In the genomic region with DNA sequence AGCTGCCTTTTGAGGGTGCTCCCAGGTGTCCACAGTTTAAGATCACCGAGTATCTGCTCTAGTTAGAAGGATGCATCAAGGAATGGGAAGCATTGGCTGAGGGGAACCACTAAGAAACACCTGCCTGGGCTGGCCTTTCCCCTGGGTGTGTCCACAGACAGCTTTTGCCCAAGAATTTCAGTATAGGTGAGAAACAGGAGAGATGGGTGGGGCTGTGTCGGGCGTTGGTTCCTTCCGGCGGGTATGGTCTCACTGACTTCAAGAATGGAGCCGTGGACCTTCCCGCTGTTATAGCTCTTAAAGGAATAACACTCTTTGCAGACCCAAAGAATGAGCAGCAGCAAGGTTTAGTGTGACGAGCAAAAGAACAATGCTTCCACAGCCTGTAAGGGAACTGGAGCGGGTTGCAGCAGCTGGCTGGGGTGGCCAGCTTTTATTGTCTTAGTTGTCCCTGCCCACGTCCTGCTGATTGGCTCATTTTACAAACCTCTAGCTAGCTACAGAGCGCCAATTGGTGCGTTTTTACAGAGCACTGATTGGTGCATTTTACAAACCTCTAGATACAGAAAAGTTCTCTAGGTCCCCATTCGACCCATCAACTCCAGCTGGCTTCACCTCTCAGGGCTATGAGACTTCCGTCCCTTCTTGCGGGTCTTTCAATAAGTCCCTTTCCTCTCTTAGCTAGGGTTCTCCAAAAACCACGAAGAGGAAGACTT, we compare ENCODE assay signal across 8 cellular contexts. TPM values are rescaled to one million over a fixed set of nuclear protein-coding genes. Genes with fewer than 3 reads are reported as not detected.
A peak's percentile ranks its signal among the peaks of the same experiment; 100 is the strongest.
DNase-seq lines count a peak whose midpoint lies in the region; ATAC-seq, FAIRE-seq and TF ChIP-seq lines count a peak whose summit lies in the region.

No MANE protein-coding gene starts in this region.

- no peak for TF ChIP-seq RAD21 in A549 (conservative IDR thresholded peaks at IDR 0.05 in 1 of 2, IDR thresholded peaks at IDR 0.05 in 1 of 2)
- TF ChIP-seq RAD21 in SK-N-SH (IDR thresholded peaks at IDR 0.05; ENCODE audit: low read length) = no peak

- H4K20me1 ChIP-seq in SK-N-SH (ENCODE audit: insufficient read depth) = no peaks in the 10 kb centered on the region

- peaks cover 7 to 30% of the 10 kb centered on the region in 2 experiments for H3K36me3 ChIP-seq in SK-N-SH (replicated peaks in 1 of 2; ENCODE audit: control insufficient read depth in 1 of 2, insufficient read depth in 2 of 2, low read length in 1 of 2)

- no peaks in the 10 kb centered on the region for H3K36me3 Mint-ChIP-seq in natural killer cell treated with Interleukin-12 subunit alpha and Interleukin-12 subunit beta and Interleukin-15 and Interleukin-18, amount 100 ng/mL, for 72 hours

- no peak for FAIRE-seq in A549 (lab: Jason Lieb, UNC)

- peak in 1 of 2 experiments; percentile 5; a peak in 2 of 6 replicates for ATAC-seq in A549
- no peak for ATAC-seq in natural killer cell treated with Interleukin-12 subunit alpha and Interleukin-12 subunit beta and Interleukin-15 and Interleukin-18, amount 100 ng/mL, for 72 hours
- ATAC-seq in GM19452 (IDR thresholded peaks at IDR 0.05; ENCODE audit: unreplicated experiment) = no peak
- no peak for ATAC-seq in omental fat pad (ENCODE audit: low FRiP score)

- H3K27ac ChIP-seq in A549 (peak overlapping the region; percentile 96 to 98), SK-N-SH (ENCODE audit: low read depth in 2 of 2, low read length in 1 of 2) (peak overlapping the region; percentile 88 to 99), epithelial cell of prostate (peak overlapping the region; percentile 83)

- H3K9ac ChIP-seq in SK-N-SH = peak overlapping the region; percentile 81

- no peak for TF ChIP-seq EP300 in A549 (IDR thresholded peaks at IDR 0.05)
- no peak for TF ChIP-seq EP300 in SK-N-SH (IDR thresholded peaks at IDR 0.05; ENCODE audit: borderline replicate concordance in 1 of 2, low read depth in 1 of 2, low read length in 1 of 2)

- peak overlapping the region; percentile 72 for H2AFZ ChIP-seq in SK-N-SH (ENCODE audit: low read depth)

- peaks cover 30% of the 10 kb centered on the region for H3F3A ChIP-seq in SK-N-SH (replicated peaks; ENCODE audit: insufficient read depth)

- no peaks in the 10 kb centered on the region for H3K27me3 ChIP-seq in SK-N-SH (ENCODE audit: insufficient read depth)

- H3K4me1 Mint-ChIP-seq in natural killer cell treated with Interleukin-12 subunit alpha and Interleukin-12 subunit beta and Interleukin-15 and Interleukin-18, amount 100 ng/mL, for 72 hours (ENCODE audit: low read depth in 2 of 2) = peaks cover 13 to 21% of the 10 kb centered on the region in 2 donors

- POLR2A ChIA-PET in A549 (lab: Yijun Ruan, JAX) = interaction anchor here (0.6 to 6.0 kb wide), 16 partner anchors 8 to 1027 kb away, joined by 3 to 71 read pairs (median 6); a partner anchor contains a TSS
- POLR2A ChIA-PET in SK-N-SH (lab: Yijun Ruan, JAX) = interaction anchor here (0.8 to 4.9 kb wide), 15 partner anchors 9 to 523 kb away, joined by 3 to 84 read pairs (median 4); a partner anchor contains a TSS

- H3K79me2 ChIP-seq in SK-N-SH (ENCODE audit: insufficient read depth) = peaks cover 16% of the 10 kb centered on the region; the same call in 1 of the 2 replicates

- CTCF ChIA-PET in A549 (lab: Yijun Ruan, JAX) (interaction anchor here (0.6 to 10.5 kb wide), 19 partner anchors 9 to 774 kb away, joined by 3 to 145 read pairs (median 6); a partner anchor contains a TSS), SK-N-SH (lab: Yijun Ruan, JAX) (interaction anchor here (0.8 to 10.5 kb wide), 12 partner anchors 9 to 294 kb away, joined by 3 to 149 read pairs (median 12); a partner anchor contains a TSS)

- H3K4me1 ChIP-seq in A549 (peaks cover 21% of the 10 kb centered on the region; the same call in 2 of the 3 replicates), SK-N-SH (ENCODE audit: control insufficient read depth in 1 of 2, insufficient read depth in 2 of 2, low read depth in 1 of 2, low read length in 1 of 2) (peaks cover 9 to 19% of the 10 kb centered on the region in 2 experiments; a peak in 3 of 4 replicates)

- H3K27me3 Mint-ChIP-seq in natural killer cell treated with Interleukin-12 subunit alpha and Interleukin-12 subunit beta and Interleukin-15 and Interleukin-18, amount 100 ng/mL, for 72 hours = no peaks in the 10 kb centered on the region

- H3K9me3 ChIP-seq in A549 (no peaks in the 10 kb centered on the region), SK-N-SH (no peaks in the 10 kb centered on the region)

- no peaks in the 10 kb centered on the region for H3K9me2 ChIP-seq in SK-N-SH

- no peak for TF ChIP-seq CTCF in A549 (IDR thresholded peaks at IDR 0.05)
- TF ChIP-seq CTCF in GM12875 (IDR thresholded peaks at IDR 0.05; ENCODE audit: borderline replicate concordance, insufficient read depth, low read depth, low read length) = no peak
- TF ChIP-seq CTCF in SK-N-SH (IDR thresholded peaks at IDR 0.05) = no peak
- TF ChIP-seq CTCF in omental fat pad (IDR thresholded peaks at IDR 0.05) = no peak

- 69% methylated on average over 16 of the region's 16 CpGs for WGBS in A549 (ENCODE audit: missing lambda C conversion rate)
- WGBS in SK-N-SH (ENCODE audit: low lambda C conversion rate) = 69% methylated on average over 15 of the region's 16 CpGs

- H3K9me3 Mint-ChIP-seq in natural killer cell treated with Interleukin-12 subunit alpha and Interleukin-12 subunit beta and Interleukin-15 and Interleukin-18, amount 100 ng/mL, for 72 hours = no peaks in the 10 kb centered on the region

- TF ChIP-seq POLR2A in A549 (IDR thresholded peaks at IDR 0.05; ENCODE audit: low read length) = peak; percentile 12; the same call in 1 of the 2 replicates

- H3K4me3 Mint-ChIP-seq in natural killer cell treated with Interleukin-12 subunit alpha and Interleukin-12 subunit beta and Interleukin-15 and Interleukin-18, amount 100 ng/mL, for 72 hours = peak overlapping the region; percentile 95

- H3K4me2 ChIP-seq in A549 (peak overlapping the region; percentile 89), SK-N-SH (peak overlapping the region; percentile 98)

- peak overlapping the region; percentile 52 for H3K4me3 ChIP-seq in A549
- peak overlapping the region; percentile 81 for H3K4me3 ChIP-seq in GM12875 (ENCODE audit: low read depth, low read length)
- peak overlapping the region; percentile 83 to 87 for H3K4me3 ChIP-seq in SK-N-SH (ENCODE audit: low read depth in 2 of 2, low read length in 1 of 2)

- peak in 1 of 2 experiments; percentile 82 for DNase-seq in A549 (ENCODE audit: low read depth in 1 of 2, low spot score in 1 of 2)
- DNase-seq in SK-N-SH = peak; percentile 47
- DNase-seq in epithelial cell of prostate (ENCODE audit: low read depth, low spot score) = no peak
- no peak for DNase-seq in natural killer cell treated with Interleukin-12 subunit alpha and Interleukin-12 subunit beta and Interleukin-15 and Interleukin-18, amount 100 ng/mL, for 72 hours (ENCODE audit: low spot score)
- no peak for DNase-seq in stimulated activated CD4-positive, alpha-beta T cell treated with anti-CD3 and anti-CD28 coated beads, Interleukin-4, amount 100 ng/mL, for 4 hours
- no peak for DNase-seq in omental fat pad (ENCODE audit: low spot score)

- H3K27ac Mint-ChIP-seq in natural killer cell treated with Interleukin-12 subunit alpha and Interleukin-12 subunit beta and Interleukin-15 and Interleukin-18, amount 100 ng/mL, for 72 hours = peak overlapping the region; percentile 83 to 87

RNA-seq across cellular contexts. Expression of a gene that starts 2.4 kb away (rescaled TPM):
- polyA plus RNA-seq in A549 (2011; rRNA removed) = 163 and 175 TPM in 2 replicates
- polyA plus RNA-seq in A549 (2012; cell fraction: cytosol; rRNA removed) = 87.7 and 130 TPM in 2 replicates
- polyA plus RNA-seq in A549 (2012; cell fraction: nucleus; rRNA removed) = 112 and 123 TPM in 2 replicates
- 121 to 205 TPM (median 189 TPM) in 3 replicates for polyA plus RNA-seq in A549 (2017; fragmentation: RNase III; extraction: RNeasy Plus Mini Kit Qiagen cat#74134 plus additional on column Dnase treatment)
- polyA minus RNA-seq in A549 (2011; rRNA and poly(A)+ RNA removed) = 286 and 310 TPM in 2 replicates
- polyA plus RNA-seq in SK-N-SH (2012; rRNA removed) = 20.6 and 26.4 TPM in 2 replicates
- polyA plus RNA-seq in SK-N-SH (2012; cell fraction: cytosol; rRNA removed) = 13.8 and 18.5 TPM in 2 replicates
- 17.8 and 27.8 TPM in 2 replicates for polyA plus RNA-seq in SK-N-SH (2012; cell fraction: nucleus; rRNA removed)
- total RNA-seq in natural killer cell treated with Interleukin-12 subunit alpha and Interleukin-12 subunit beta and Interleukin-15 and Interleukin-18, amount 100 ng/mL, for 72 hours = 10 to 100 TPM; 50.4 to 56.5 TPM
- total RNA-seq in omental fat pad = 10 to 100 TPM; 20.1 to 49.1 (median 22.0) TPM

RNA-seq across cellular contexts. Expression of a gene that starts 13.7 kb away (rescaled TPM):
- 215 and 278 TPM in 2 replicates for polyA plus RNA-seq in A549 (2011; rRNA removed)
- 187 and 222 TPM in 2 replicates for polyA plus RNA-seq in A549 (2012; cell fraction: cytosol; rRNA removed)
- polyA plus RNA-seq in A549 (2012; cell fraction: nucleus; rRNA removed) = 358 and 370 TPM in 2 replicates
- 184 to 391 TPM (median 352 TPM) in 3 replicates for polyA plus RNA-seq in A549 (2017; fragmentation: RNase III; extraction: RNeasy Plus Mini Kit Qiagen cat#74134 plus additional on column Dnase treatment)
- 649 and 679 TPM in 2 replicates for polyA minus RNA-seq in A549 (2011; rRNA and poly(A)+ RNA removed)
- 67.8 and 77.1 TPM in 2 replicates for polyA plus RNA-seq in SK-N-SH (2012; rRNA removed)
- 35.0 and 46.7 TPM in 2 replicates for polyA plus RNA-seq in SK-N-SH (2012; cell fraction: cytosol; rRNA removed)
- 81.1 and 91.8 TPM in 2 replicates for polyA plus RNA-seq in SK-N-SH (2012; cell fraction: nucleus; rRNA removed)
- 10 to 100 TPM; 69.1 to 90.1 TPM for total RNA-seq in natural killer cell treated with Interleukin-12 subunit alpha and Interleukin-12 subunit beta and Interleukin-15 and Interleukin-18, amount 100 ng/mL, for 72 hours
- total RNA-seq in omental fat pad = 10 to 100 TPM in 3 of 4 donors, 1 to 10 TPM in 1; 7.8 to 40.1 (median 16.2) TPM

RNA-seq across cellular contexts. Expression of a gene that starts 21.7 kb away (rescaled TPM):
- 36.3 and 38.4 TPM in 2 replicates for polyA plus RNA-seq in A549 (2011; rRNA removed)
- 65.4 and 69.1 TPM in 2 replicates for polyA plus RNA-seq in A549 (2012; cell fraction: cytosol; rRNA removed)
- polyA plus RNA-seq in A549 (2012; cell fraction: nucleus; rRNA removed) = 61.1 and 70.5 TPM in 2 replicates
- 99.7 to 105 TPM (median 104 TPM) in 3 replicates for polyA plus RNA-seq in A549 (2017; fragmentation: RNase III; extraction: RNeasy Plus Mini Kit Qiagen cat#74134 plus additional on column Dnase treatment)
- 38.6 and 47.2 TPM in 2 replicates for polyA minus RNA-seq in A549 (2011; rRNA and poly(A)+ RNA removed)
- 35.9 and 39.5 TPM in 2 replicates for polyA plus RNA-seq in SK-N-SH (2012; rRNA removed)
- polyA plus RNA-seq in SK-N-SH (2012; cell fraction: cytosol; rRNA removed) = 33.0 and 38.9 TPM in 2 replicates
- 16.8 and 18.5 TPM in 2 replicates for polyA plus RNA-seq in SK-N-SH (2012; cell fraction: nucleus; rRNA removed)
- 100 to 1,000 TPM in 1 of 2 donors, 10 to 100 TPM in 1; 75.8 to 155 TPM for total RNA-seq in natural killer cell treated with Interleukin-12 subunit alpha and Interleukin-12 subunit beta and Interleukin-15 and Interleukin-18, amount 100 ng/mL, for 72 hours
- total RNA-seq in omental fat pad = 1 to 10 TPM; 4.7 to 8.9 (median 6.7) TPM

RNA-seq across cellular contexts. Expression of a gene that starts 22.0 kb away (rescaled TPM):
- 280 and 375 TPM in 2 replicates for polyA plus RNA-seq in A549 (2011; rRNA removed)
- polyA plus RNA-seq in A549 (2012; cell fraction: cytosol; rRNA removed) = 374 and 375 TPM in 2 replicates
- 150 and 167 TPM in 2 replicates for polyA plus RNA-seq in A549 (2012; cell fraction: nucleus; rRNA removed)
- 232 to 262 TPM (median 257 TPM) in 3 replicates for polyA plus RNA-seq in A549 (2017; fragmentation: RNase III; extraction: RNeasy Plus Mini Kit Qiagen cat#74134 plus additional on column Dnase treatment)
- 117 and 178 TPM in 2 replicates for polyA minus RNA-seq in A549 (2011; rRNA and poly(A)+ RNA removed)
- polyA plus RNA-seq in SK-N-SH (2012; rRNA removed) = 454 and 617 TPM in 2 replicates
- 466 and 537 TPM in 2 replicates for polyA plus RNA-seq in SK-N-SH (2012; cell fraction: cytosol; rRNA removed)
- polyA plus RNA-seq in SK-N-SH (2012; cell fraction: nucleus; rRNA removed) = 90.9 and 135 TPM in 2 replicates
- 100 to 1,000 TPM; 119 to 133 TPM for total RNA-seq in natural killer cell treated with Interleukin-12 subunit alpha and Interleukin-12 subunit beta and Interleukin-15 and Interleukin-18, amount 100 ng/mL, for 72 hours
- total RNA-seq in omental fat pad = 10 to 100 TPM; 27.9 to 52.6 (median 43.4) TPM

Comparison
In these comparisons a context has a peak if more than half of its experiments do, and no peak if none do; other contexts are left out.
1. RNA of a gene that starts 21.7 kb away (total RNA-seq): 75.8 to 155 TPM in natural killer cell treated with Interleukin-12 subunit alpha and Interleukin-12 subunit beta and Interleukin-15 and Interleukin-18, amount 100 ng/mL, for 72 hours; 4.7 to 8.9 TPM in omental fat pad; every median in the first group is over 4 times any median in the second.
2. Peak in every context shown above with its lines, with median percentiles within 50 percentile points of each other: H3K27ac ChIP-seq and H3K4me3 ChIP-seq.